ENCODE assay signal across 12 cellular contexts in the genomic region with DNA sequence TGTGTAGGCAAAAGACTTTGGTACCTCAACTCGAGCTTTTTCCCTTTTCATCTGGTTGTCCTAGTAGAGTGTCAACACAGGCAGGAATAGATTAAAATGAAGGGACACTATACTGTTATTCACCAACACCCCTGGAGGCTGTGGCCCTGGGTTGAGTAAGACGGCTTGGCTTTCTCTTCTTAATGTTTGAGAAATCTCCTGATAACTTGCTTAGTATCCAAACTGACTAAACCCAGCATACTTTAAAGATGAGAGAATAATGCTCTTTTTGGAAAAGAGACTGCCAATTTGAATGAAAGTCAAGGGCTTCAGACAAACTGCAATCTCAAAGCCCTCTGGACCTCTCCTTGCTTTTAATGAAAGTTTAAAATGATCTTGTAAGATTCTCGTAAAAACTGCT. TPM values are rescaled to one million over a fixed set of nuclear protein-coding genes. Genes with fewer than 3 reads are reported as not detected.
DNase-seq lines count a peak whose midpoint lies in the region; ATAC-seq and TF ChIP-seq lines count a peak whose summit lies in the region.
"Had no signal": no experiment of that assay in that cellular context is flagged by ENCODE, and none has a peak within 500 bp of the region (broad histone marks: within the 10 kb centered on the region; RNA-seq: fewer than 3 reads in every experiment).

No MANE protein-coding gene starts in this region.

- peaks cover 6% of the 10 kb centered on the region; the same call in 1 of the 2 replicates for H3K9me3 ChIP-seq in AG04450 (ENCODE audit: control insufficient read depth, insufficient read depth, low read length)
- H3K9me3 ChIP-seq in HUES64 (ENCODE audit: insufficient read depth, low read depth, low read length), result no peaks in the 10 kb centered on the region
- H3K9me3 ChIP-seq in muscle layer of duodenum (ENCODE audit: control insufficient read depth in 1 of 2, low read length in 2 of 2), result no peaks in the 10 kb centered on the region
- H3K9me3 ChIP-seq: Caco-2 had no signal

- H3K4me1 ChIP-seq in HUES64 (ENCODE audit: insufficient read depth, low read length) (peaks cover 26% of the 10 kb centered on the region), muscle layer of duodenum (ENCODE audit: control insufficient read depth in 1 of 2, insufficient read depth in 2 of 2, low read length in 2 of 2) (peaks cover 0 to 8% of the 10 kb centered on the region in 2 donors)

- no peak for ATAC-seq in HG03439 (IDR thresholded peaks at IDR 0.05; ENCODE audit: unreplicated experiment)
- no peak for ATAC-seq in GM19035 (IDR thresholded peaks at IDR 0.05; ENCODE audit: unreplicated experiment)
- ATAC-seq: stimulated activated naive B cell treated with anti-CD40 and anti-IgM and Interleukin-4, amounts not matched to agents 10 μg/mL and 1 μg/mL and 100 μg/mL, for 72 hours had no signal

- TF ChIP-seq CTCF in AG04450 (IDR thresholded peaks at IDR 0.05; ENCODE audit: low read depth, low read length) (no peak), coronary artery (IDR thresholded peaks at IDR 0.05) (no peak)

- DNase-seq in AG04450 (ENCODE audit: low read depth, low spot score), result no peak
- DNase-seq in coronary artery (ENCODE audit: low spot score), result no peak
- DNase-seq in A172 (ENCODE audit: low spot score), result no peak
- DNase-seq in amygdala (lab: John Stamatoyannopoulos, UW), result no peak
- DNase-seq: Caco-2; NCI-H1930; stimulated activated naive B cell treated with anti-CD40 and anti-IgM and Interleukin-4, amounts not matched to agents 10 μg/mL and 1 μg/mL and 100 μg/mL, for 72 hours had no signal

- no peaks in the 10 kb centered on the region for H3K27me3 ChIP-seq in AG04450 (ENCODE audit: control insufficient read depth, insufficient read depth, low read length)
- H3K27me3 ChIP-seq in HUES64 (ENCODE audit: insufficient read depth, low read length), result no peaks in the 10 kb centered on the region; the same call in 1 of the 2 replicates
- H3K27me3 ChIP-seq in muscle layer of duodenum (ENCODE audit: low read depth, low read length), result no peaks in the 10 kb centered on the region

- H3K9ac ChIP-seq in HUES64 (ENCODE audit: low read depth, low read length), result no peak overlapping the region

- 42% methylated on average over 2 of the region's 3 CpGs for WGBS in HUES64

- H3K27ac ChIP-seq in AG04450 (ENCODE audit: low read depth, low read length) (peak overlapping the region; percentile 43), HUES64 (ENCODE audit: low read depth, low read length) (peak overlapping the region; percentile 1; the same call in 1 of the 2 replicates), coronary artery (peak overlapping the region; percentile 82 to 98), muscle layer of duodenum (ENCODE audit: low read length) (peak overlapping the region; percentile 25)

- POLR2A ChIA-PET in AG04450 (lab: Yijun Ruan, JAX), result no interaction called here

- H3K36me3 ChIP-seq in HUES64 (ENCODE audit: insufficient read depth, low read length) (no peaks in the 10 kb centered on the region), muscle layer of duodenum (ENCODE audit: control insufficient read depth in 1 of 2, insufficient read depth in 2 of 2, low read length in 2 of 2) (no peaks in the 10 kb centered on the region)

- H3K4me3 ChIP-seq in AG04450 (ENCODE audit: low read depth, low read length), result no peak overlapping the region
- H3K4me3 ChIP-seq in HUES64 (ENCODE audit: low read length), result no peak overlapping the region
- H3K4me3 ChIP-seq in coronary artery, result no peak overlapping the region
- H3K4me3 ChIP-seq in muscle layer of duodenum (ENCODE audit: low read depth in 1 of 2, low read length in 2 of 2), result no peak overlapping the region
- H3K4me3 ChIP-seq: skin epidermis had no signal

- CTCF ChIA-PET in AG04450 (lab: Charles Lee), result interaction anchor here (0.6 to 1.7 kb wide), 3 partner anchors 16 to 99 kb away, joined by 3 to 5 read pairs (median 5); no protein-coding TSS in a partner anchor

RNA-seq across cellular contexts. Expression of a gene that starts 2.6 kb away (rescaled TPM):
- polyA plus RNA-seq in AG04450 (2011; rRNA removed), result 11.1 and 12.8 TPM in 2 replicates
- polyA minus RNA-seq in AG04450 (2011; rRNA and poly(A)+ RNA removed), result 11.7 and 20.9 TPM in 2 replicates
- polyA plus RNA-seq in HUES64 (2013, experiment 1 of 2), result 8.1 TPM
- polyA plus RNA-seq in HUES64 (2013, experiment 2 of 2), result 12.4 TPM
- total RNA-seq in A172 (2014; rRNA removed; shearing (Covaris generic)), result 16.4 and 19.0 TPM in 2 replicates

Comparison
In these comparisons a context has a peak if more than half of its experiments do, and no peak if none do; other contexts are left out.
1. H3K27ac ChIP-seq: peak in every context shown above with its lines; median percentile 90 in coronary artery; 43 in AG04450; 25 in muscle layer of duodenum; 1 in HUES64.